8 cellular contexts compared by ENCODE assay signal in genomic region chr17:42536372-42537155, GRCh38. TPM values are rescaled to one million over a fixed set of nuclear protein-coding genes. Genes with fewer than 3 reads are reported as not detected.
DNase-seq lines count a peak whose midpoint lies in the region; ATAC-seq and TF ChIP-seq lines count a peak whose summit lies in the region.

No MANE protein-coding gene starts in this region.

- H4K91ac ChIP-seq in H9 (ENCODE audit: insufficient read length, low read depth, low read length), result no peak overlapping the region

- no peaks in the 10 kb centered on the region for H3K27me3 ChIP-seq in H9 (ENCODE audit: insufficient read depth, low read length)
- H3K27me3 ChIP-seq in SK-N-SH (ENCODE audit: insufficient read depth), result no peaks in the 10 kb centered on the region
- H3K27me3 ChIP-seq in cardiac muscle cell, result no peaks in the 10 kb centered on the region
- H3K27me3 ChIP-seq in ovary, result no peaks in the 10 kb centered on the region
- no peaks in the 10 kb centered on the region for H3K27me3 ChIP-seq in upper lobe of left lung

- H3K36me3 Mint-ChIP-seq in H9 (ENCODE audit: insufficient read depth in 1 of 3, low read depth in 3 of 3), result peaks cover 0 to 22% (median 16%) of the 10 kb centered on the region in 3 experiments; a peak in 6 of 7 replicates
- H3K36me3 Mint-ChIP-seq in activated naive CD8-positive, alpha-beta T cell, result no peaks in the 10 kb centered on the region

- H3K14ac ChIP-seq in H9 (ENCODE audit: insufficient read depth, low read length), result no peak overlapping the region; the same call in 1 of the 2 replicates

- H3K4me1 ChIP-seq in H9 (ENCODE audit: insufficient read depth, low read length), result no peaks in the 10 kb centered on the region; the same call in 1 of the 2 replicates
- H3K4me1 ChIP-seq in SK-N-SH (ENCODE audit: control insufficient read depth in 1 of 2, insufficient read depth in 2 of 2, low read depth in 1 of 2, low read length in 1 of 2), result peaks cover 4 to 18% of the 10 kb centered on the region in 2 experiments; a peak in 3 of 4 replicates
- H3K4me1 ChIP-seq in cardiac muscle cell (ENCODE audit: low read depth), result peaks cover 2% of the 10 kb centered on the region
- peaks cover 10% of the 10 kb centered on the region for H3K4me1 ChIP-seq in ovary (ENCODE audit: insufficient read depth)
- H3K4me1 ChIP-seq in upper lobe of left lung, result peaks cover 19 to 36% (median 22%) of the 10 kb centered on the region in 4 donors

- intact Hi-C loops in ovary (cut with DNase I), result no loop called here

- H4K8ac ChIP-seq in H9 (replicated peaks; ENCODE audit: insufficient read length, low read depth, low read length), result no peak overlapping the region

- no peak overlapping the region for H2BK120ac ChIP-seq in H9 (ENCODE audit: low read depth, low read length, poor library complexity, severe bottlenecking)

- H3K36me3 ChIP-seq in SK-N-SH (replicated peaks in 1 of 2; ENCODE audit: control insufficient read depth in 1 of 2, insufficient read depth in 2 of 2, low read length in 1 of 2) (peaks cover 11 to 12% of the 10 kb centered on the region in 2 experiments), cardiac muscle cell (no peaks in the 10 kb centered on the region), ovary (no peaks in the 10 kb centered on the region), upper lobe of left lung (peaks cover 0 to 28% (median 20%) of the 10 kb centered on the region in 4 donors)

- H3K56ac ChIP-seq in H9 (ENCODE audit: insufficient read length, low read depth, low read length), result no peak overlapping the region

- TF ChIP-seq RAD21 in SK-N-SH (IDR thresholded peaks at IDR 0.05; ENCODE audit: low read length), result no peak

- TF ChIP-seq EP300 in SK-N-SH (IDR thresholded peaks at IDR 0.05; ENCODE audit: borderline replicate concordance in 1 of 2, low read depth in 1 of 2, low read length in 1 of 2) (0 out of 4 replicates have a peak, but pooled peaks of 1 of the 2 experiments have one; percentile 3), ovary (IDR thresholded peaks at IDR 0.05) (no peak), upper lobe of left lung (IDR thresholded peaks at IDR 0.05) (no peak)

- POLR2A ChIA-PET in SK-N-SH (lab: Yijun Ruan, JAX), result interaction anchor here (1.0 to 3.6 kb wide), 6 partner anchors 9 to 237 kb away, joined by 3 to 17 read pairs (median 3); partner anchors contain the start of genes PLEKHH3 and VPS25

- no peak overlapping the region for H3K23ac ChIP-seq in H9 (ENCODE audit: insufficient read length, low read depth, low read length)

- no peak overlapping the region for H3K4ac ChIP-seq in H9 (ENCODE audit: low read depth, low read length)

- H2BK5ac ChIP-seq in H9 (ENCODE audit: insufficient read length, low read length), result no peak overlapping the region

- H4K20me1 ChIP-seq in H9 (ENCODE audit: control insufficient read depth, insufficient read depth, insufficient read length), result no peaks in the 10 kb centered on the region
- H4K20me1 ChIP-seq in SK-N-SH (ENCODE audit: insufficient read depth), result 0 out of 2 replicates have a peak, but pooled peaks cover 4% of the 10 kb centered on the region

- H3K79me1 ChIP-seq in H9 (ENCODE audit: insufficient read depth, low read depth, low read length, poor library complexity, severe bottlenecking), result no peaks in the 10 kb centered on the region

- no peaks in the 10 kb centered on the region for H3K9me3 ChIP-seq in H9 (ENCODE audit: control insufficient read depth, low read depth, low read length)
- no peaks in the 10 kb centered on the region for H3K9me3 ChIP-seq in SK-N-SH
- no peaks in the 10 kb centered on the region for H3K9me3 ChIP-seq in cardiac muscle cell (ENCODE audit: low read depth)
- no peaks in the 10 kb centered on the region for H3K9me3 ChIP-seq in ovary
- H3K9me3 ChIP-seq in upper lobe of left lung, result no peaks in the 10 kb centered on the region

- H3K4me3 ChIP-seq in SK-N-SH (ENCODE audit: low read depth in 2 of 2, low read length in 1 of 2) (peak overlapping the region; percentile 70 to 82), cardiac muscle cell (peak overlapping the region; percentile 41), ovary (peak overlapping the region; percentile 66), upper lobe of left lung (peak overlapping the region; percentile 27 to 98 (median 77))

- no peaks in the 10 kb centered on the region for H3K9me2 ChIP-seq in SK-N-SH

- WGBS in H9 (ENCODE audit: extremely low coverage, insufficient read length, low lambda C conversion rate), result no CpG with 5 or more reads among the region's 65 CpGs
- WGBS in SK-N-SH (ENCODE audit: low lambda C conversion rate), result 4% methylated on average over 13 of the region's 65 CpGs
- 1% methylated on average over 60 to 65 of the region's 65 CpGs for WGBS in ovary, 3 donors
- WGBS in upper lobe of left lung, 2 donors, result 0 to 2% methylated on average over 33 to 39 of the region's 65 CpGs

- H2AK5ac ChIP-seq in H9 (ENCODE audit: insufficient read length, low read length), result no peak overlapping the region

- peak; percentile 63 to 80 for ATAC-seq in upper lobe of left lung (ENCODE audit: low FRiP score in 2 of 2)

- H2AFZ ChIP-seq in H9 (ENCODE audit: low read length) (no peak overlapping the region), SK-N-SH (ENCODE audit: low read depth) (no peak overlapping the region)

- peak; percentile 95 for DNase-seq in GM03348 (ENCODE audit: low spot score)
- peak; percentile 91 for DNase-seq in H9
- peak; percentile 75 for DNase-seq in LoVo (ENCODE audit: low spot score)
- DNase-seq in SK-N-SH, result peak; percentile 92
- peak; percentile 87 to 92 for DNase-seq in cardiac muscle cell (ENCODE audit: low read depth in 1 of 2, low spot score in 1 of 2)
- DNase-seq in ovary, result peak; percentile 84 to 91 (median 88)
- peak; percentile 93 to 95 for DNase-seq in upper lobe of left lung

- H3K4me3 Mint-ChIP-seq in H9, result peak overlapping the region; percentile 77 to 86
- H3K4me3 Mint-ChIP-seq in activated naive CD8-positive, alpha-beta T cell, result peak overlapping the region; percentile 88

- H4K5ac ChIP-seq in H9 (ENCODE audit: insufficient read length, low read depth, low read length), result no peak overlapping the region

- no peak overlapping the region for H3T11ph ChIP-seq in H9 (ENCODE audit: low read length)

- H3F3A ChIP-seq in SK-N-SH (replicated peaks; ENCODE audit: insufficient read depth), result peaks cover 22% of the 10 kb centered on the region

- H3K4me2 ChIP-seq in H9 (ENCODE audit: insufficient read depth, insufficient read length, low read length) (peak overlapping the region; percentile 61), SK-N-SH (peak overlapping the region; percentile 100)

- H3K27me3 Mint-ChIP-seq in H9 (ENCODE audit: low read depth), result peaks cover 24% of the 10 kb centered on the region
- H3K27me3 Mint-ChIP-seq in activated naive CD8-positive, alpha-beta T cell, result no peaks in the 10 kb centered on the region

- H3K9me3 Mint-ChIP-seq in H9, result no peaks in the 10 kb centered on the region
- no peaks in the 10 kb centered on the region for H3K9me3 Mint-ChIP-seq in activated naive CD8-positive, alpha-beta T cell (ENCODE audit: low read depth)

- no peak overlapping the region for H2BK15ac ChIP-seq in H9 (ENCODE audit: low read depth, low read length)

- no peak overlapping the region for H2BK12ac ChIP-seq in H9 (ENCODE audit: insufficient read length, low read depth, low read length)

- H3K79me2 ChIP-seq in H9 (ENCODE audit: insufficient read depth, low read length), result no peaks in the 10 kb centered on the region
- peaks cover 22% of the 10 kb centered on the region for H3K79me2 ChIP-seq in SK-N-SH (ENCODE audit: insufficient read depth)

- H3K9ac ChIP-seq in H9 (ENCODE audit: extremely low read depth, insufficient read length, low read length), result peak overlapping the region; percentile 20
- peak overlapping the region; percentile 70 for H3K9ac ChIP-seq in SK-N-SH

- CTCF ChIA-PET in SK-N-SH (lab: Yijun Ruan, JAX), result interaction anchor here (0.6 to 2.4 kb wide), 6 partner anchors 10 to 462 kb away, joined by 3 to 18 read pairs (median 4); partner anchors contain the start of gene RPL27

- no peak for TF ChIP-seq CTCF in H9 (conservative IDR thresholded peaks at IDR 0.05)
- no peak for TF ChIP-seq CTCF in SK-N-SH (IDR thresholded peaks at IDR 0.05)
- no peak for TF ChIP-seq CTCF in cardiac muscle cell (IDR thresholded peaks at IDR 0.05; ENCODE audit: low read depth, low read length)
- peak in 1 of 3 donors; percentile 39 for TF ChIP-seq CTCF in ovary (IDR thresholded peaks at IDR 0.05)
- TF ChIP-seq CTCF in upper lobe of left lung (IDR thresholded peaks at IDR 0.05), result peak in 2 of 6 experiments; percentile 42 to 66

- no peak overlapping the region for H2BK20ac ChIP-seq in H9 (ENCODE audit: low read depth, low read length, poor library complexity, severe bottlenecking)

- no peak overlapping the region for H3K18ac ChIP-seq in H9 (ENCODE audit: insufficient read length, low read depth, low read length)

- H3K4me1 Mint-ChIP-seq in H9, result peaks cover 11 to 19% of the 10 kb centered on the region in 2 experiments
- H3K4me1 Mint-ChIP-seq in activated naive CD8-positive, alpha-beta T cell (ENCODE audit: low read depth), result peaks cover 42% of the 10 kb centered on the region

- H3K27ac Mint-ChIP-seq in H9, result peak overlapping the region; percentile 46 to 79 (median 68); a peak in 4 of 7 replicates
- H3K27ac Mint-ChIP-seq in activated naive CD8-positive, alpha-beta T cell, result peak overlapping the region; percentile 81

- no peak overlapping the region for H3K27ac ChIP-seq in H9 (ENCODE audit: insufficient read length, low read depth, low read length)
- peak overlapping the region; percentile 50 to 86; a peak in 3 of 4 replicates for H3K27ac ChIP-seq in SK-N-SH (ENCODE audit: low read depth in 2 of 2, low read length in 1 of 2)
- peak overlapping the region; percentile 34 for H3K27ac ChIP-seq in cardiac muscle cell
- H3K27ac ChIP-seq in ovary, result peak overlapping the region; percentile 93 to 94
- peak overlapping the region; percentile 80 to 93 (median 84) for H3K27ac ChIP-seq in upper lobe of left lung

- TF ChIP-seq POLR2A in ovary (IDR thresholded peaks at IDR 0.05) (no peak), upper lobe of left lung (IDR thresholded peaks at IDR 0.05) (peak in 1 of 4 donors; percentile 62)

- H3K23me2 ChIP-seq in H9 (ENCODE audit: insufficient read length, low read depth, low read length, poor library complexity, severe bottlenecking), result peaks cover 9% of the 10 kb centered on the region

RNA-seq across cellular contexts. Expression of gene NAGLU, which starts 0.5 kb away (rescaled TPM):
- total RNA-seq in H9 (2021) (20.4 and 23.5 TPM in 2 replicates), cardiac muscle cell (49.0 and 56.9 TPM in 2 replicates), ovary (10 to 100 TPM; 28.5 to 49.6 (median 40.0) TPM), upper lobe of left lung (10 to 100 TPM; 36.7 to 97.4 (median 68.4) TPM)
- polyA plus RNA-seq in SK-N-SH (2012; rRNA removed) (25.0 and 33.9 TPM in 2 replicates), cardiac muscle cell (37.1 and 56.9 TPM in 2 replicates), ovary (10 to 100 TPM in 1 of 2 donors, 1 to 10 TPM in 1; 9.7 to 49.1 TPM)
- 11.8 and 23.1 TPM in 2 replicates for polyA plus RNA-seq in SK-N-SH (2012; cell fraction: cytosol; rRNA removed)
- 87.3 and 99.7 TPM in 2 replicates for polyA plus RNA-seq in SK-N-SH (2012; cell fraction: nucleus; rRNA removed)

RNA-seq across cellular contexts. Expression of gene HSD17B1, which starts 16.2 kb away (rescaled TPM):
- total RNA-seq in H9 (2021) (1.3 and 1.5 TPM in 2 replicates), cardiac muscle cell (4.3 and 6.0 TPM in 2 replicates), ovary (10 to 100 TPM in 1 of 7 donors, 1 to 10 TPM in 6; 4.3 to 16.7 (median 6.5) TPM), upper lobe of left lung (1 to 10 TPM in 5 of 6 donors, not detected in 1; 1.3 to 6.3 (median 1.7) TPM)
- polyA plus RNA-seq in SK-N-SH (2012; rRNA removed) (1.2 and 1.3 TPM in 2 replicates), cardiac muscle cell (2.8 and 3.0 TPM in 2 replicates), ovary (10 to 100 TPM in 1 of 2 donors, 1 to 10 TPM in 1; 2.1 to 18.1 TPM)
- polyA plus RNA-seq in SK-N-SH (2012; cell fraction: cytosol; rRNA removed), result 0.49 and 0.83 TPM in 2 replicates
- 2.2 and 3.7 TPM in 2 replicates for polyA plus RNA-seq in SK-N-SH (2012; cell fraction: nucleus; rRNA removed)

RNA-seq across cellular contexts. Expression of gene COASY, which starts 25.4 kb away (rescaled TPM):
- total RNA-seq in H9 (2021), result 81.4 and 84.1 TPM in 2 replicates
- 56.6 and 69.4 TPM in 2 replicates for polyA plus RNA-seq in SK-N-SH (2012; rRNA removed)
- 32.0 and 48.4 TPM in 2 replicates for polyA plus RNA-seq in SK-N-SH (2012; cell fraction: cytosol; rRNA removed)
- polyA plus RNA-seq in SK-N-SH (2012; cell fraction: nucleus; rRNA removed), result 145 and 151 TPM in 2 replicates
- 32.5 and 43.5 TPM in 2 replicates for total RNA-seq in cardiac muscle cell
- 74.7 and 97.4 TPM in 2 replicates for polyA plus RNA-seq in cardiac muscle cell
- 10 to 100 TPM; 13.8 to 51.2 (median 41.0) TPM for total RNA-seq in ovary
- 10 to 100 TPM; 22.6 to 37.6 TPM for polyA plus RNA-seq in ovary
- 10 to 100 TPM; 34.7 to 71.1 (median 51.4) TPM for total RNA-seq in upper lobe of left lung

RNA-seq across cellular contexts. Expression of gene MLX, which starts 30.3 kb away (rescaled TPM):
- total RNA-seq in H9 (2021) (42.1 and 45.3 TPM in 2 replicates), cardiac muscle cell (22.4 and 28.1 TPM in 2 replicates), ovary (10 to 100 TPM; 16.5 to 37.0 (median 24.4) TPM), upper lobe of left lung (100 to 1,000 TPM in 1 of 6 donors, 10 to 100 TPM in 5; 61.8 to 104 (median 83.5) TPM)
- polyA plus RNA-seq in SK-N-SH (2012; rRNA removed) (44.5 and 66.4 TPM in 2 replicates), cardiac muscle cell (37.1 and 47.3 TPM in 2 replicates), ovary (10 to 100 TPM; 24.3 to 50.8 TPM)
- polyA plus RNA-seq in SK-N-SH (2012; cell fraction: cytosol; rRNA removed), result 33.1 and 41.8 TPM in 2 replicates
- 154 and 172 TPM in 2 replicates for polyA plus RNA-seq in SK-N-SH (2012; cell fraction: nucleus; rRNA removed)

RNA-seq across cellular contexts. Expression of gene PSMC3IP, which starts 41.0 kb away (rescaled TPM):
- total RNA-seq in H9 (2021) (36.0 and 37.4 TPM in 2 replicates), cardiac muscle cell (6.2 and 6.6 TPM in 2 replicates), ovary (1 to 10 TPM; 1.4 to 5.3 (median 3.8) TPM), upper lobe of left lung (1 to 10 TPM in 5 of 6 donors, not detected in 1; 1.9 to 6.8 (median 3.8) TPM)
- polyA plus RNA-seq in SK-N-SH (2012; rRNA removed) (14.2 and 17.3 TPM in 2 replicates), cardiac muscle cell (9.1 and 14.0 TPM in 2 replicates), ovary (1 to 10 TPM; 7.2 to 7.5 TPM)
- polyA plus RNA-seq in SK-N-SH (2012; cell fraction: cytosol; rRNA removed), result 15.8 and 20.1 TPM in 2 replicates
- polyA plus RNA-seq in SK-N-SH (2012; cell fraction: nucleus; rRNA removed), result 23.6 and 31.7 TPM in 2 replicates
